In the genomic region with DNA sequence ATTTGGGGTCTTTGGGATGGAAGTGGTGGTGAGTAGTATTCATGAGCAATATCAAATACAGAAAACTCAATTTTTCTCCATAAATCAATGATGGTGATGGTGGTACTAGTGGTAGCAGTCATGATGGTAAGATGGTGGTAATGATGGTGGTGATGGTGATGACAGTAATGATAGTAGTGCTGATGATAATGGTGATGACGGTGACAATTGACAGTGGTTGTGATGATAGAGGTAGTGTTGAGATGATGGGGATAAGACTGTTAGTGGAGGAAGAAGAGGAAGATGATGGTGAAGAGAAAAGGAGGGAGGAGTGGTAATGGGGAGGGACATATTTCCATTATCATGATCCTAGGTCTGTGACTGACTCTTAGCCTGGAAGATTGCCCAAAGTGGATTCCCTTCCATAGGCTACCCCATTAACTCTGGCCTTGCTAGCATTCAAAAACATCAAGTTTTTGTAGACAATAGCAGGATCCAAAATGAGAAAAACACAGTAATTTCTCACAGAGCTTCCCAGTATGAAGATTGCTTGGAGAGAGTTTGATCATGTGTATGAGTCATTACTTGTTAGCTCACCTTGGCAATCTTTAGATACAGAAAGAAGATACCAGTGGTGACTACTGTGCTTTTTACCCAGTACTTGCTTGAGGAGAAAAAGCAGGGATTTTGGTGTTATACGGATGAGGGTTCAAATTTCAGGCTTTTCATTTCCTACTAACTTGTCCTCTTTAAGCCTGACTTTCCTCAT, we compare ENCODE assay signal across 17 cellular contexts.
"Had no signal": no experiment of that assay in that cellular context is flagged by ENCODE, and none has a peak within 500 bp of the region (broad histone marks: within the 10 kb centered on the region; RNA-seq: fewer than 3 reads in every experiment).

No MANE protein-coding gene starts in this region.

- H3K36me3 ChIP-seq: heart left ventricle, lower lobe of right lung, thyroid gland, vagina had no signal

- H3K4me1 ChIP-seq: heart left ventricle, lower lobe of right lung, vagina had no signal

- H3K27me3 ChIP-seq: heart left ventricle, thyroid gland, vagina had no signal

- H3K4me3 ChIP-seq: heart left ventricle, lower lobe of right lung, thyroid gland, vagina had no signal

- ATAC-seq: activated CD8-positive, alpha-beta memory T cell treated with anti-CD3 and anti-CD28 coated beads, Interleukin-2, amount 10 ng/mL, durations not matched to agents 7 days and 5 days; left colon; lower lobe of right lung; naive thymus-derived CD4-positive, alpha-beta T cell; stimulated activated naive B cell treated with anti-CD40 and anti-IgM and Interleukin-4, amounts not matched to agents 10 μg/mL and 1 μg/mL and 100 μg/mL, for 72 hours had no signal

- DNase-seq: activated CD4-positive, alpha-beta memory T cell treated with anti-CD3 and anti-CD28 coated beads for 36 hours; activated CD4-positive, alpha-beta T cell treated with anti-CD3 and anti-CD28 coated beads for 1 hour; activated CD8-positive, alpha-beta memory T cell treated with anti-CD3 and anti-CD28 coated beads, Interleukin-2, amount 10 ng/mL, durations not matched to agents 7 days and 5 days; activated naive CD8-positive, alpha-beta T cell treated with anti-CD3 and anti-CD28 coated beads for 36 hours; activated T-cell treated with anti-CD3 and anti-CD28 coated beads, Interleukin-2, amount 50 U/mL, for 24 hours; cerebellar nuclear complex; effector CD8-positive, alpha-beta T cell; heart left ventricle; left colon; lower lobe of right lung; naive thymus-derived CD4-positive, alpha-beta T cell; stimulated activated CD4-positive, alpha-beta T cell treated with anti-CD3 and anti-CD28 coated beads, Interleukin-15, amount 100 ng/mL, for 24 hours; stimulated activated CD4-positive, alpha-beta T cell treated with anti-CD3 and anti-CD28 coated beads, Interleukin-4, amount 100 ng/mL, for 1 hour; stimulated activated naive B cell treated with anti-CD40 and anti-IgM and Interleukin-4, amounts not matched to agents 10 μg/mL and 1 μg/mL and 100 μg/mL, for 72 hours; thyroid gland had no signal

- H3K9me3 ChIP-seq: heart left ventricle, lower lobe of right lung, thyroid gland, vagina had no signal

- H3K27ac ChIP-seq: epithelial cell of prostate, heart left ventricle, lower lobe of right lung, thyroid gland, vagina had no signal
